Comparison of ENCODE assay signal across 17 cellular contexts in the genomic region with DNA sequence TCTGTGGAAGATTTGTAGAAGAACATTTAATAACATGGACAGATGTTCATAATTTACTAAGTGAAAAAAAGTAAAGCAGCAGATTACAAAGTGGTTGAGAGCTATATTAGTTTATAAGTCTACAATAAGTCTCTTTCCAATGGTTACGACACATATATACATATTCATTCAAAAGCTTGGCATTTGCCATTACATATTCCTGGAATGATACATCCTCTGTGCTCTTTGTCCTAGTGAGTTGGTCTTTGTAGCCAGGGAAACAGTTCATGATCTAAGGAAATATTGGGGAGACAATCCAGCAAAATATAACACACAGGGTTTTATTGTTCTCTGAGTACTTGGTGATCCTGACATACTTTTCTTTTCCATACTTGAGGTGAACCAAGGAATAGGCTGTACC.
"Had no signal": no experiment of that assay in that cellular context is flagged by ENCODE, and none has a peak within 500 bp of the region (broad histone marks: within the 10 kb centered on the region; RNA-seq: fewer than 3 reads in every experiment).

No MANE protein-coding gene starts in this region.

- H3K36me3 ChIP-seq: ascending aorta, thoracic aorta had no signal

- H3K27me3 Mint-ChIP-seq: activated CD4-positive, alpha-beta T cell treated with anti-CD3 and anti-CD28 coated beads for 36 hours; activated CD8-positive, alpha-beta T cell treated with anti-CD3 and anti-CD28 coated beads for 36 hours; activated naive CD8-positive, alpha-beta T cell treated with anti-CD3 and anti-CD28 coated beads, Interleukin-2, amount 10 ng/mL, durations not matched to agents 7 days and 5 days; effector memory CD8-positive, alpha-beta T cell; stimulated activated naive CD8-positive, alpha-beta T cell treated with anti-CD3 and anti-CD28 coated beads, Interleukin-15, Interleukin-2, amounts not matched to agents 100 ng/mL and 50 ng/mL, for 24 hours had no signal

- DNase-seq: activated CD4-positive, alpha-beta T cell treated with anti-CD3 and anti-CD28 coated beads for 36 hours; activated CD8-positive, alpha-beta memory T cell treated with anti-CD3 and anti-CD28 coated beads, Interleukin-2, amount 50 U/mL, for 4 hours; activated CD8-positive, alpha-beta T cell treated with anti-CD3 and anti-CD28 coated beads for 36 hours; activated naive CD8-positive, alpha-beta T cell treated with anti-CD3 and anti-CD28 coated beads, Interleukin-2, amount 10 ng/mL, durations not matched to agents 7 days and 5 days; activated T-cell treated with anti-CD3 and anti-CD28 coated beads, Interleukin-2, amount 50 U/mL, for 72 hours; effector memory CD8-positive, alpha-beta T cell; kidney; left ventricle myocardium superior; nephron progenitor cell; stimulated activated CD4-positive, alpha-beta T cell treated with anti-CD3 and anti-CD28 coated beads, Interleukin-15, amount 100 ng/mL, for 24 hours; stimulated activated CD4-positive, alpha-beta T cell treated with anti-CD3 and anti-CD28 coated beads, Interleukin-4, amount 100 ng/mL, for 24 hours; T-helper 1 cell had no signal

- H3K4me1 Mint-ChIP-seq: activated CD4-positive, alpha-beta T cell treated with anti-CD3 and anti-CD28 coated beads for 36 hours had no signal

- H3K4me3 ChIP-seq: ascending aorta, hepatocyte, thoracic aorta had no signal

- H3K27me3 ChIP-seq: ascending aorta, hepatocyte had no signal

- FAIRE-seq: kidney had no signal

- H3K4me3 Mint-ChIP-seq: activated CD4-positive, alpha-beta T cell treated with anti-CD3 and anti-CD28 coated beads for 36 hours; activated CD8-positive, alpha-beta T cell treated with anti-CD3 and anti-CD28 coated beads for 36 hours; activated naive CD8-positive, alpha-beta T cell treated with anti-CD3 and anti-CD28 coated beads, Interleukin-2, amount 10 ng/mL, durations not matched to agents 7 days and 5 days; activated T-cell treated with anti-CD3 and anti-CD28 coated beads, Interleukin-2, amount 50 U/mL, for 72 hours; effector memory CD8-positive, alpha-beta T cell; nephron progenitor cell; stimulated activated naive CD8-positive, alpha-beta T cell treated with anti-CD3 and anti-CD28 coated beads, Interleukin-15, Interleukin-2, amounts not matched to agents 100 ng/mL and 50 ng/mL, for 24 hours had no signal

- H3K9me3 Mint-ChIP-seq: activated CD8-positive, alpha-beta T cell treated with anti-CD3 and anti-CD28 coated beads for 36 hours; activated T-cell treated with anti-CD3 and anti-CD28 coated beads, Interleukin-2, amount 50 U/mL, for 72 hours; effector memory CD8-positive, alpha-beta T cell; nephron progenitor cell; stimulated activated naive CD8-positive, alpha-beta T cell treated with anti-CD3 and anti-CD28 coated beads, Interleukin-15, Interleukin-2, amounts not matched to agents 100 ng/mL and 50 ng/mL, for 24 hours had no signal

- H3K27ac ChIP-seq: ascending aorta, hepatocyte, thoracic aorta, VCaP had no signal

- H3K27ac Mint-ChIP-seq: activated CD4-positive, alpha-beta T cell treated with anti-CD3 and anti-CD28 coated beads for 36 hours; activated CD8-positive, alpha-beta T cell treated with anti-CD3 and anti-CD28 coated beads for 36 hours; activated naive CD8-positive, alpha-beta T cell treated with anti-CD3 and anti-CD28 coated beads, Interleukin-2, amount 10 ng/mL, durations not matched to agents 7 days and 5 days; activated T-cell treated with anti-CD3 and anti-CD28 coated beads, Interleukin-2, amount 50 U/mL, for 72 hours; effector memory CD8-positive, alpha-beta T cell; nephron progenitor cell; stimulated activated naive CD8-positive, alpha-beta T cell treated with anti-CD3 and anti-CD28 coated beads, Interleukin-15, Interleukin-2, amounts not matched to agents 100 ng/mL and 50 ng/mL, for 24 hours had no signal
